Comparison of ENCODE assay signal across 8 cellular contexts in the genomic region with DNA sequence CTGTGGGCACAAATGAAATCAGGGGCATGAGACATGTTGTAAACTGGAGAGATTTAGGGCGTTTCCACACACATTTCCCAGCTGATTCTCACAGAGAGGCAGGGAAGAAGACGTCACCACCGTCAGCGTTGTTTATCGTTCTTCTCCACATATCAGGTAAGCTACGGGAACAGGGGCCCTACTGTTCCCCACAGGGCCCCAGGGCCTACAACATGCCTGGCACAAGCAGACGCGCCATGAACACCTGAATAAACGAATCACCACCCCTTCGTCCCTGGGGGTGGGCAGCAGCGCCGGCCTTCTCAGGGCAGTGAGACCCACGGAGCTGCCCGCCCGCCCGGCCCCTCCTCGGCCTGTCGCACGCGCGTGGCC. TPM values are rescaled to one million over a fixed set of nuclear protein-coding genes. Genes with fewer than 3 reads are reported as not detected.
DNase-seq lines count a peak whose midpoint lies in the region; ATAC-seq lines count a peak whose summit lies in the region.

No MANE protein-coding gene starts in this region.

- H3K27ac Mint-ChIP-seq in immature natural killer cell: peak overlapping the region; percentile 84 to 94 (median 91)
- H3K27ac Mint-ChIP-seq in stimulated activated naive CD8-positive, alpha-beta T cell treated with anti-CD3 and anti-CD28 coated beads, Interleukin-15, amount 100 ng/mL, for 72 hours: peak overlapping the region; percentile 87 to 93

- peaks cover 6 to 14% (median 11%) of the 10 kb centered on the region in 3 donors for H3K27me3 Mint-ChIP-seq in immature natural killer cell (ENCODE audit: low read depth in 3 of 3)
- no peaks in the 10 kb centered on the region for H3K27me3 Mint-ChIP-seq in stimulated activated naive CD8-positive, alpha-beta T cell treated with anti-CD3 and anti-CD28 coated beads, Interleukin-15, amount 100 ng/mL, for 72 hours

- DNase-seq in NCI-H1105 treated with DMSO at 0.1 percent for 48 hours (lab: John Stamatoyannopoulos, UW) (peak; percentile 15), NCI-H1105 (lab: John Stamatoyannopoulos, UW) (no peak), amniotic epithelial cell (ENCODE audit: low read depth) (peak; percentile 71), immature natural killer cell (peak in 1 of 3 donors; percentile 3), NCI-H2029 (lab: John Stamatoyannopoulos, UW) (no peak)
- no peak for DNase-seq in stimulated activated naive CD8-positive, alpha-beta T cell treated with anti-CD3 and anti-CD28 coated beads, Interleukin-15, amount 100 ng/mL, for 72 hours
- DNase-seq in activated CD8-positive, alpha-beta memory T cell treated with anti-CD3 and anti-CD28 coated beads, Interleukin-2, amount 50 U/mL, for 48 hours: no peak

- peak; percentile 24 for ATAC-seq in HG03571 (IDR thresholded peaks at IDR 0.05; ENCODE audit: unreplicated experiment)
- peak; percentile 22 for ATAC-seq in stimulated activated naive CD8-positive, alpha-beta T cell treated with anti-CD3 and anti-CD28 coated beads, Interleukin-15, amount 100 ng/mL, for 72 hours

- H3K36me3 Mint-ChIP-seq in immature natural killer cell: no peaks in the 10 kb centered on the region

- H3K4me3 Mint-ChIP-seq in immature natural killer cell: peak overlapping the region; percentile 92 to 97 (median 95)
- peak overlapping the region; percentile 88 to 94 for H3K4me3 Mint-ChIP-seq in stimulated activated naive CD8-positive, alpha-beta T cell treated with anti-CD3 and anti-CD28 coated beads, Interleukin-15, amount 100 ng/mL, for 72 hours

- H3K4me1 Mint-ChIP-seq in immature natural killer cell: peaks cover 29 to 39% of the 10 kb centered on the region in 2 donors
- H3K4me1 Mint-ChIP-seq in stimulated activated naive CD8-positive, alpha-beta T cell treated with anti-CD3 and anti-CD28 coated beads, Interleukin-15, amount 100 ng/mL, for 72 hours: peaks cover 39% of the 10 kb centered on the region

- H3K9me3 Mint-ChIP-seq in immature natural killer cell: no peaks in the 10 kb centered on the region
- no peaks in the 10 kb centered on the region for H3K9me3 Mint-ChIP-seq in stimulated activated naive CD8-positive, alpha-beta T cell treated with anti-CD3 and anti-CD28 coated beads, Interleukin-15, amount 100 ng/mL, for 72 hours

RNA-seq across cellular contexts. Expression of gene EFCAB6, which starts 0.3 kb away (rescaled TPM):
- under 1 TPM in 2 of 3 donors, not detected in 1; 0.04 to 0.18 TPM for polyA plus RNA-seq in immature natural killer cell

RNA-seq across cellular contexts. Expression of gene SULT4A1, which starts 50.5 kb away (rescaled TPM):
- polyA plus RNA-seq in immature natural killer cell: not detected

Comparison
In these comparisons a context has a peak if more than half of its experiments do, and no peak if none do; other contexts are left out.
1. DNase-seq: peak in NCI-H1105 treated with DMSO at 0.1 percent for 48 hours (single experiment) and amniotic epithelial cell (single experiment); none in NCI-H1105 (single experiment), stimulated activated naive CD8-positive, alpha-beta T cell treated with anti-CD3 and anti-CD28 coated beads, Interleukin-15, amount 100 ng/mL, for 72 hours (0 of 2), NCI-H2029 (single experiment) and activated CD8-positive, alpha-beta memory T cell treated with anti-CD3 and anti-CD28 coated beads, Interleukin-2, amount 50 U/mL, for 48 hours (single experiment).